8 cellular contexts compared by ENCODE assay signal in the genomic region with DNA sequence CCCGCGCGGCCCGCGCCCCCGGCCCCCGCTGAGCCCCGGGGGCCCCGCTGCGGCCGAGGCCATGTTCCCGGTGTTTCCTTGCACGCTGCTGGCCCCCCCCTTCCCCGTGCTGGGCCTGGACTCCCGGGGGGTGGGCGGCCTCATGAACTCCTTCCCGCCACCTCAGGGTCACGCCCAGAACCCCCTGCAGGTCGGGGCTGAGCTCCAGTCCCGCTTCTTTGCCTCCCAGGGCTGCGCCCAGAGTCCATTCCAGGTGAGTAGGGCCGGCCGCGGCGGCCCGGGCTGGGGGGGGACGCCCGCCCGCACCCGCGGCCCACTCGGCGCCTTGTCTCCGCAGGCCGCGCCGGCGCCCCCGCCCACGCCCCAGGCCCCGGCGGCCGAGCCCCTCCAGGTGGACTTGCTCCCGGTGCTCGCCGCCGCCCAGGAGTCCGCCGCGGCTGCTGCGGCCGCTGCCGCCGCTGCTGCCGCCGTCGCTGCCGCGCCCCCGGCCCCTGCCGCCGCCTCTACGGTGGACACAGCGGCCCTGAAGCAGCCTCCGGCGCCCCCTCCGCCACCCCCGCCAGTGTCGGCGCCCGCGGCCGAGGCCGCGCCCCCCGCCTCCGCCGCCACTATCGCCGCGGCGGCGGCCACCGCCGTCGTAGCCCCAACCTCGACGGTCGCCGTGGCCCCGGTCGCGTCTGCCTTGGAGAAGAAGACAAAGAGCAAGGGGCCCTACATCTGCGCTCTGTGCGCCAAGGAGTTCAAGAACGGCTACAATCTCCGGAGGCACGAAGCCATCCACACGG. TPM values are rescaled to one million over a fixed set of nuclear protein-coding genes. Genes with fewer than 3 reads are reported as not detected.
A peak's percentile ranks its signal among the peaks of the same experiment; 100 is the strongest.
DNase-seq lines count a peak whose midpoint lies in the region; ATAC-seq and TF ChIP-seq lines count a peak whose summit lies in the region.

No MANE protein-coding gene starts in this region.

- TF ChIP-seq CTCF in activated CD8-positive, alpha-beta T cell treated with anti-CD3 and anti-CD28 coated beads for 36 hours (IDR thresholded peaks at IDR 0.05) = no peak
- no peak for TF ChIP-seq CTCF in nephron (IDR thresholded peaks at IDR 0.05; ENCODE audit: unreplicated experiment in 3 of 3)

- intact Hi-C loops in activated CD8-positive, alpha-beta T cell treated with anti-CD3 and anti-CD28 coated beads for 36 hours (cut with micrococcal nuclease) = no loop called here

- peak overlapping the region; percentile 96 for H3K27ac Mint-ChIP-seq in activated CD8-positive, alpha-beta T cell treated with anti-CD3 and anti-CD28 coated beads for 36 hours
- H3K27ac Mint-ChIP-seq in nephron = peak overlapping the region; percentile 92 to 98 (median 94)

- no peaks in the 10 kb centered on the region for H3K27me3 Mint-ChIP-seq in activated CD8-positive, alpha-beta T cell treated with anti-CD3 and anti-CD28 coated beads for 36 hours
- H3K27me3 Mint-ChIP-seq in nephron (ENCODE audit: low read depth) = no peaks in the 10 kb centered on the region

- ATAC-seq in GM18907 (IDR thresholded peaks at IDR 0.05; ENCODE audit: unreplicated experiment) (peak; percentile 0), HG02610 (IDR thresholded peaks at IDR 0.05; ENCODE audit: unreplicated experiment) (no peak)
- ATAC-seq in activated CD8-positive, alpha-beta T cell treated with anti-CD3 and anti-CD28 coated beads for 36 hours = no peak

- H3K9me3 Mint-ChIP-seq in activated CD8-positive, alpha-beta T cell treated with anti-CD3 and anti-CD28 coated beads for 36 hours = no peaks in the 10 kb centered on the region
- H3K9me3 Mint-ChIP-seq in nephron = no peaks in the 10 kb centered on the region

- H3K4me3 Mint-ChIP-seq in activated CD8-positive, alpha-beta T cell treated with anti-CD3 and anti-CD28 coated beads for 36 hours = peak overlapping the region; percentile 90
- H3K4me3 Mint-ChIP-seq in nephron = peak overlapping the region; percentile 82 to 92 (median 92)

- peaks cover 40% of the 10 kb centered on the region for H3K4me1 Mint-ChIP-seq in activated CD8-positive, alpha-beta T cell treated with anti-CD3 and anti-CD28 coated beads for 36 hours (ENCODE audit: low read depth)
- H3K4me1 Mint-ChIP-seq in nephron = peaks cover 61% of the 10 kb centered on the region

- CTCF ChIA-PET in activated CD8-positive, alpha-beta T cell treated with anti-CD3 and anti-CD28 coated beads for 36 hours (lab: Charles Lee) = interaction anchor here (1.1 to 3.0 kb wide), 9 partner anchors 12 to 106 kb away, joined by 3 to 63 read pairs (median 9); a partner anchor contains a TSS

- H3K36me3 Mint-ChIP-seq in activated CD8-positive, alpha-beta T cell treated with anti-CD3 and anti-CD28 coated beads for 36 hours (ENCODE audit: low read depth) = peaks cover 64% of the 10 kb centered on the region
- peaks cover 17% of the 10 kb centered on the region for H3K36me3 Mint-ChIP-seq in nephron (ENCODE audit: low read depth)

- POLR2A ChIA-PET in activated CD8-positive, alpha-beta T cell treated with anti-CD3 and anti-CD28 coated beads for 36 hours (lab: Charles Lee) = interaction anchor here (0.6 to 9.5 kb wide), 13 partner anchors 15 to 1253 kb away, joined by 3 to 167 read pairs (median 6); a partner anchor contains a TSS

- peak; percentile 76 for DNase-seq in 8988T
- DNase-seq in NCI-H2171 treated with DMSO at 0.1 percent for 48 hours (lab: John Stamatoyannopoulos, UW) = peak; percentile 84
- peak; percentile 80 for DNase-seq in activated CD8-positive, alpha-beta T cell treated with anti-CD3 and anti-CD28 coated beads for 36 hours
- peak; percentile 16 for DNase-seq in epidermal melanocyte (ENCODE audit: insufficient read length, low spot score)
- DNase-seq in AG08396 (ENCODE audit: low spot score) = no peak

RNA-seq across cellular contexts. Expression of a gene that starts 0.5 kb away (rescaled TPM):
- total RNA-seq in activated CD8-positive, alpha-beta T cell treated with anti-CD3 and anti-CD28 coated beads for 36 hours = 100 to 1,000 TPM; 380 to 382 TPM

RNA-seq across cellular contexts. Expression of a gene that starts 5.2 kb away (rescaled TPM):
- 1 to 10 TPM; 1.5 to 2.0 TPM for total RNA-seq in activated CD8-positive, alpha-beta T cell treated with anti-CD3 and anti-CD28 coated beads for 36 hours

RNA-seq across cellular contexts. Expression of a gene that starts 9.1 kb away (rescaled TPM):
- 10 to 100 TPM; 26.8 to 29.0 TPM for total RNA-seq in activated CD8-positive, alpha-beta T cell treated with anti-CD3 and anti-CD28 coated beads for 36 hours

RNA-seq across cellular contexts. Expression of a gene that starts 13.4 kb away (rescaled TPM):
- total RNA-seq in activated CD8-positive, alpha-beta T cell treated with anti-CD3 and anti-CD28 coated beads for 36 hours = 10 to 100 TPM; 32.5 to 33.2 TPM

RNA-seq across cellular contexts. Expression of a gene that starts 16.3 kb away (rescaled TPM):
- 100 to 1,000 TPM; 160 to 165 TPM for total RNA-seq in activated CD8-positive, alpha-beta T cell treated with anti-CD3 and anti-CD28 coated beads for 36 hours
